18 cellular contexts compared by ENCODE assay signal in the genomic region with DNA sequence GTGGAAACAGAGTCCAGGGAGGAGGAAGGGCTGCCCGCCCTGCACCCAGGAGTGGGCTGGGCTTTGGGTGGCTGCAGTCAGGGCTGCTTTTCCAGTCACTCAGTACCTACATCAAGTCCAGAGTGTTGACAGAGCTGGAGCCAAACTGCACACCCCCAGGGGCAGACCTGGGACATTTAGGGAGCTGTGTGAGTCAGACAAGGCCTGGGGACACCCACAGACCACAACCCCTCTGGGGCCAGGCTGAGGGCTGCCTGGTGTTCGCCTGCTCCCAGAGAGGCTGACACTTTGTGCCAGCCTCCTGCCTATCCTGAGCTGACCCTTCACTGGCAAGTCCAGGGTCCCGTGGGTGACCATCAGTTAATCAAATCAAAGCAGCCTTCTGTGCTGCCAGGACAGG.
DNase-seq lines count a peak whose midpoint lies in the region; ATAC-seq and TF ChIP-seq lines count a peak whose summit lies in the region.
"Had no signal": no experiment of that assay in that cellular context is flagged by ENCODE, and none has a peak within 500 bp of the region (broad histone marks: within the 10 kb centered on the region; RNA-seq: fewer than 3 reads in every experiment).

No MANE protein-coding gene starts in this region.

- peak; percentile 66 for DNase-seq in activated CD4-positive, alpha-beta T cell treated with anti-CD3 and anti-CD28 coated beads for 36 hours
- DNase-seq in activated CD4-positive, alpha-beta T cell treated with anti-CD3 and anti-CD28 coated beads, Interleukin-2, amount 10 ng/mL, durations not matched to agents 7 days and 5 days = no peak
- DNase-seq in stimulated activated CD4-positive, alpha-beta T cell treated with anti-CD3 and anti-CD28 coated beads, Interleukin-4, amount 100 ng/mL, for 1 hour = peak; percentile 14
- DNase-seq in suprapubic skin (ENCODE audit: low spot score in 2 of 2) = no peak
- DNase-seq: amygdala, esophagus squamous epithelium, Karpas-422, left ventricle myocardium superior, NCI-H2029, NCI-H82, upper lobe of right lung had no signal

- no peak overlapping the region for H3K9ac ChIP-seq in OCI-LY3 (ENCODE audit: low read length)

- H3K4me1 Mint-ChIP-seq in activated CD4-positive, alpha-beta T cell treated with anti-CD3 and anti-CD28 coated beads for 36 hours = peaks cover 72% of the 10 kb centered on the region
- peaks cover 75% of the 10 kb centered on the region for H3K4me1 Mint-ChIP-seq in activated CD4-positive, alpha-beta T cell treated with anti-CD3 and anti-CD28 coated beads, Interleukin-2, amount 10 ng/mL, durations not matched to agents 7 days and 5 days
- H3K4me1 Mint-ChIP-seq in activated T-helper 17 cell treated with anti-CD3 and anti-CD28 coated beads, Interleukin-2, amount 50 U/mL, for 72 hours = peaks cover 15% of the 10 kb centered on the region

- intact Hi-C loops in activated CD4-positive, alpha-beta T cell treated with anti-CD3 and anti-CD28 coated beads for 36 hours (cut with DNase I, micrococcal nuclease) = loop anchor here (5.0 to 10.0 kb wide), 8 partner anchors 125 to 1050 kb away; partner anchors contain the start of gene BCOR (in 1 of the 2)

- no peaks in the 10 kb centered on the region for H4K20me1 ChIP-seq in OCI-LY3 (ENCODE audit: insufficient read depth, low read length)

- no peak overlapping the region for H3K4me3 ChIP-seq in OCI-LY3 (ENCODE audit: low read length)
- no peak overlapping the region for H3K4me3 ChIP-seq in suprapubic skin
- H3K4me3 ChIP-seq: coronary artery, esophagus squamous epithelium, SJSA1, upper lobe of right lung had no signal

- H3K27me3 ChIP-seq in OCI-LY3 (ENCODE audit: low read depth, low read length) = no peaks in the 10 kb centered on the region
- no peaks in the 10 kb centered on the region for H3K27me3 ChIP-seq in suprapubic skin
- H3K27me3 ChIP-seq: esophagus squamous epithelium, SJSA1, upper lobe of right lung had no signal

- no peak overlapping the region for H3K4me2 ChIP-seq in OCI-LY3 (ENCODE audit: low read length)

- TF ChIP-seq EP300 in suprapubic skin (IDR thresholded peaks at IDR 0.05) = no peak

- H3K79me2 ChIP-seq in OCI-LY3 (ENCODE audit: low read length) = no peaks in the 10 kb centered on the region

- H3K4me3 Mint-ChIP-seq in activated CD4-positive, alpha-beta T cell treated with anti-CD3 and anti-CD28 coated beads for 36 hours = no peak overlapping the region
- no peak overlapping the region for H3K4me3 Mint-ChIP-seq in activated CD4-positive, alpha-beta T cell treated with anti-CD3 and anti-CD28 coated beads, Interleukin-2, amount 10 ng/mL, durations not matched to agents 7 days and 5 days
- H3K4me3 Mint-ChIP-seq in activated T-helper 17 cell treated with anti-CD3 and anti-CD28 coated beads, Interleukin-2, amount 50 U/mL, for 72 hours = peak overlapping the region; percentile 87
- H3K4me3 Mint-ChIP-seq: neural crest cell had no signal

- no peak for TF ChIP-seq POLR2A in suprapubic skin (IDR thresholded peaks at IDR 0.05)

- CTCF ChIA-PET in activated CD4-positive, alpha-beta T cell treated with anti-CD3 and anti-CD28 coated beads for 36 hours (lab: Charles Lee) = interaction anchor here (0.6 kb wide), 1 partner anchor 106 kb away, joined by 4 read pairs; no protein-coding TSS in a partner anchor
- CTCF ChIA-PET in activated CD4-positive, alpha-beta T cell treated with anti-CD3 and anti-CD28 coated beads, Interleukin-2, amount 10 ng/mL, durations not matched to agents 7 days and 5 days (lab: Charles Lee) = interaction anchor here (1.2 kb wide), 1 partner anchor 209 kb away, joined by 3 read pairs; no protein-coding TSS in a partner anchor

- peak overlapping the region; percentile 23; the same call in 1 of the 2 replicates for H2AFZ ChIP-seq in OCI-LY3 (ENCODE audit: low read depth, low read length)

- no peaks in the 10 kb centered on the region for H3K36me3 Mint-ChIP-seq in activated CD4-positive, alpha-beta T cell treated with anti-CD3 and anti-CD28 coated beads for 36 hours (ENCODE audit: low read depth)
- no peaks in the 10 kb centered on the region for H3K36me3 Mint-ChIP-seq in activated CD4-positive, alpha-beta T cell treated with anti-CD3 and anti-CD28 coated beads, Interleukin-2, amount 10 ng/mL, durations not matched to agents 7 days and 5 days (ENCODE audit: low read depth)
- H3K36me3 Mint-ChIP-seq in activated T-helper 17 cell treated with anti-CD3 and anti-CD28 coated beads, Interleukin-2, amount 50 U/mL, for 72 hours (ENCODE audit: low read depth) = peaks cover 18% of the 10 kb centered on the region

- ATAC-seq in activated CD4-positive, alpha-beta T cell treated with anti-CD3 and anti-CD28 coated beads for 36 hours = peak; percentile 6
- peak; percentile 38 for ATAC-seq in activated T-helper 17 cell treated with anti-CD3 and anti-CD28 coated beads, Interleukin-2, amount 50 U/mL, for 72 hours (replicated peaks)
- ATAC-seq in HG03439 (IDR thresholded peaks at IDR 0.05; ENCODE audit: unreplicated experiment) (no peak), GM21619 (IDR thresholded peaks at IDR 0.05; ENCODE audit: unreplicated experiment) (no peak)
- ATAC-seq: left ventricle myocardium superior, upper lobe of right lung had no signal

- H3K9me3 Mint-ChIP-seq in activated CD4-positive, alpha-beta T cell treated with anti-CD3 and anti-CD28 coated beads for 36 hours (ENCODE audit: low read depth) = no peaks in the 10 kb centered on the region
- no peaks in the 10 kb centered on the region for H3K9me3 Mint-ChIP-seq in activated CD4-positive, alpha-beta T cell treated with anti-CD3 and anti-CD28 coated beads, Interleukin-2, amount 10 ng/mL, durations not matched to agents 7 days and 5 days
- H3K9me3 Mint-ChIP-seq in activated T-helper 17 cell treated with anti-CD3 and anti-CD28 coated beads, Interleukin-2, amount 50 U/mL, for 72 hours = no peaks in the 10 kb centered on the region
- H3K9me3 Mint-ChIP-seq: neural crest cell had no signal

- TF ChIP-seq CTCF in OCI-LY3 (IDR thresholded peaks at IDR 0.05; ENCODE audit: low read depth, low read length) (no peak), suprapubic skin (IDR thresholded peaks at IDR 0.05) (no peak)

- 81% methylated on average over 2 of the region's 3 CpGs for WGBS in suprapubic skin

- H3K27me3 Mint-ChIP-seq in activated CD4-positive, alpha-beta T cell treated with anti-CD3 and anti-CD28 coated beads for 36 hours = no peaks in the 10 kb centered on the region
- H3K27me3 Mint-ChIP-seq in activated CD4-positive, alpha-beta T cell treated with anti-CD3 and anti-CD28 coated beads, Interleukin-2, amount 10 ng/mL, durations not matched to agents 7 days and 5 days = no peaks in the 10 kb centered on the region
- H3K27me3 Mint-ChIP-seq in activated T-helper 17 cell treated with anti-CD3 and anti-CD28 coated beads, Interleukin-2, amount 50 U/mL, for 72 hours = no peaks in the 10 kb centered on the region

- H3K27ac ChIP-seq in OCI-LY3 (ENCODE audit: low read length) (no peak overlapping the region), suprapubic skin (no peak overlapping the region)
- H3K27ac ChIP-seq: coronary artery, esophagus squamous epithelium, SJSA1, upper lobe of right lung had no signal

- H3K9me3 ChIP-seq in OCI-LY3 (ENCODE audit: insufficient read depth, low read length) = no peaks in the 10 kb centered on the region
- no peaks in the 10 kb centered on the region for H3K9me3 ChIP-seq in suprapubic skin
- H3K9me3 ChIP-seq: esophagus squamous epithelium, SJSA1, upper lobe of right lung had no signal

- POLR2A ChIA-PET in activated CD4-positive, alpha-beta T cell treated with anti-CD3 and anti-CD28 coated beads for 36 hours (lab: Charles Lee) = interaction anchor here (0.7 kb wide), 1 partner anchor 247 kb away, joined by 3 read pairs; no protein-coding TSS in a partner anchor
- POLR2A ChIA-PET in activated CD4-positive, alpha-beta T cell treated with anti-CD3 and anti-CD28 coated beads, Interleukin-2, amount 10 ng/mL, durations not matched to agents 7 days and 5 days (lab: Charles Lee) = no interaction called here

- H3K36me3 ChIP-seq in OCI-LY3 (replicated peaks; ENCODE audit: low read depth, low read length) = no peaks in the 10 kb centered on the region
- no peaks in the 10 kb centered on the region for H3K36me3 ChIP-seq in suprapubic skin
- H3K36me3 ChIP-seq: esophagus squamous epithelium, SJSA1, upper lobe of right lung had no signal

- H3K27ac Mint-ChIP-seq in activated CD4-positive, alpha-beta T cell treated with anti-CD3 and anti-CD28 coated beads for 36 hours = peak overlapping the region; percentile 55
- no peak overlapping the region for H3K27ac Mint-ChIP-seq in activated CD4-positive, alpha-beta T cell treated with anti-CD3 and anti-CD28 coated beads, Interleukin-2, amount 10 ng/mL, durations not matched to agents 7 days and 5 days
- H3K27ac Mint-ChIP-seq in activated T-helper 17 cell treated with anti-CD3 and anti-CD28 coated beads, Interleukin-2, amount 50 U/mL, for 72 hours = peak overlapping the region; percentile 87

- H3K4me1 ChIP-seq in OCI-LY3 (ENCODE audit: low read length) = peaks cover 67% of the 10 kb centered on the region
- peaks cover 8% of the 10 kb centered on the region for H3K4me1 ChIP-seq in suprapubic skin
- H3K4me1 ChIP-seq: upper lobe of right lung had no signal

Comparison
In these comparisons a context has a peak if more than half of its experiments do, and no peak if none do; other contexts are left out.
1. DNase-seq: peak in activated CD4-positive, alpha-beta T cell treated with anti-CD3 and anti-CD28 coated beads for 36 hours (single experiment) and stimulated activated CD4-positive, alpha-beta T cell treated with anti-CD3 and anti-CD28 coated beads, Interleukin-4, amount 100 ng/mL, for 1 hour (single experiment); none in activated CD4-positive, alpha-beta T cell treated with anti-CD3 and anti-CD28 coated beads, Interleukin-2, amount 10 ng/mL, durations not matched to agents 7 days and 5 days (single experiment) and suprapubic skin (0 of 2).
2. ATAC-seq: peak in activated CD4-positive, alpha-beta T cell treated with anti-CD3 and anti-CD28 coated beads for 36 hours (single experiment) and activated T-helper 17 cell treated with anti-CD3 and anti-CD28 coated beads, Interleukin-2, amount 50 U/mL, for 72 hours (single experiment); none in HG03439 (single experiment) and GM21619 (single experiment).